ENCODE assay signal across 9 cellular contexts in the genomic region with DNA sequence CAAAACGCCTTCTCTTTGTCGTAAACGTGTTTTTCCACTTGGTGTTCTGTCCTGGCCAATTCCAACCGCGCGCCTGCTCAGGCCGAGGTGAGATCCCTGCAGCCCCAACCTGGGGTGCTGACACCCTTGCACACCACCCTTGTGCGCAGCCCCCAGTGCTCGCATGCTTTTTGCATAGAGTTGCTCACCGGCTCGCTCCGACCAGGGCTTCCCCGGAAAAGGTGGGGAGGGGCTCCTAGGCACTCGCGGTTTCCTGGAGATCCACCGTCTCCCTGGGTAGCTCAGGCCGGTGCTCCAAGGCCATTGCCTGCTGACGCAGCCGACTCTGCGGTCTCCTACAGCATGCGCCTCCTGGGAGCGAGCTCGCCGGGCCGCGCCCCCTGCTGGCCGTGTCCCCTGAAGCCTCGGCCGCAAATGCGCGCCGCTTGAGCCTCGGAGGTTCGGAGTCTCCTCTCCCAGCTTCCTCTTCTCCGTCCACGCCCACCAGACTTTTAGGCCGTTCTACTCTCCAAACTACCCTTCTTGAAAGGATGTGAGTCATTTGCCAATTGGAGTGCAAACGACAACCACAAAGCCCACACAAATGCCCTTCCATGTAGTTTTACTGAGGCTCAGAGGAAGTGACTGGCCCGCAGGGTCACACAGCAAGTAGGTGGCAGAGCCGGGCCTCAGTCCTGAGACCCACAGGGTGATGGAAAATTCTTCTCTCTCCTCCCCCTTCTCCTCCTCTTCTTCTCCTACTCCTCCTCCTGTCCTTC. TPM values are rescaled to one million over a fixed set of nuclear protein-coding genes. Genes with fewer than 3 reads are reported as not detected.
DNase-seq lines count a peak whose midpoint lies in the region; ATAC-seq, FAIRE-seq and TF ChIP-seq lines count a peak whose summit lies in the region.
"Had no signal": no experiment of that assay in that cellular context is flagged by ENCODE, and none has a peak within 500 bp of the region (broad histone marks: within the 10 kb centered on the region; RNA-seq: fewer than 3 reads in every experiment).

No MANE protein-coding gene starts in this region.

- ATAC-seq in GM18858 (IDR thresholded peaks at IDR 0.05; ENCODE audit: unreplicated experiment), result peak; percentile 77
- ATAC-seq in HG03095 (IDR thresholded peaks at IDR 0.05; ENCODE audit: unreplicated experiment), result peak; percentile 79
- ATAC-seq in activated CD4-positive, CD25-positive, alpha-beta regulatory T cell treated with anti-CD3 and anti-CD28 coated beads, Interleukin-2, amount 50 U/mL, for 24 hours, result peak; percentile 85 to 93

- POLR2A ChIA-PET in AG04450 (lab: Yijun Ruan, JAX), result interaction anchor here (0.6 to 1.6 kb wide), 8 partner anchors 9 to 464 kb away, joined by 3 to 7 read pairs (median 3); a partner anchor contains a TSS

- peak overlapping the region; percentile 57 for H3K4me3 ChIP-seq in AG04450 (ENCODE audit: low read depth, low read length)
- H3K4me3 ChIP-seq in kidney (ENCODE audit: low read length in 2 of 2), result peak overlapping the region; percentile 48 to 59

- no peaks in the 10 kb centered on the region for H3K36me3 ChIP-seq in kidney (ENCODE audit: control insufficient read depth in 1 of 2, insufficient read depth in 2 of 2, low read length in 2 of 2)

- no peak for FAIRE-seq in kidney (lab: Jason Lieb, UNC)

- H3K27ac ChIP-seq in AG04450 (ENCODE audit: low read depth, low read length) (peak overlapping the region; percentile 82), kidney (ENCODE audit: low read depth in 2 of 2, low read length in 2 of 2) (peak overlapping the region; percentile 63 to 80)

- DNase-seq in AG04450 (ENCODE audit: low read depth, low spot score) (peak; percentile 94), NCI-H345 (lab: John Stamatoyannopoulos, UW) (peak; percentile 71), cerebellum (ENCODE audit: low spot score) (peak; percentile 79), kidney (peak; percentile 96)
- DNase-seq in stimulated activated CD4-positive, alpha-beta T cell treated with anti-CD3 and anti-CD28 coated beads, Interleukin-15, amount 100 ng/mL, for 1 hour (ENCODE audit: low read depth in 1 of 2, low spot score in 1 of 2), result peak; percentile 77 to 78

- intact Hi-C loops in kidney (cut with DNase I), result no loop called here

- CTCF ChIA-PET in AG04450 (lab: Charles Lee), result interaction anchor here (0.5 to 10.4 kb wide), 37 partner anchors 9 to 539 kb away, joined by 3 to 161 read pairs (median 4); a partner anchor contains a TSS

- no peaks in the 10 kb centered on the region for H3K27me3 ChIP-seq in AG04450 (ENCODE audit: control insufficient read depth, insufficient read depth, low read length)

- peaks cover 6 to 8% of the 10 kb centered on the region in 2 donors for H3K4me1 ChIP-seq in kidney (ENCODE audit: control insufficient read depth in 1 of 2, insufficient read depth in 1 of 2, low read depth in 1 of 2, low read length in 2 of 2)

- H3K9ac ChIP-seq in kidney (ENCODE audit: low read length in 2 of 2), result peak overlapping the region; percentile 59 to 77

- H3K9me3 ChIP-seq in AG04450 (ENCODE audit: control insufficient read depth, insufficient read depth, low read length) (no peaks in the 10 kb centered on the region), kidney (ENCODE audit: control insufficient read depth in 1 of 2, low read length in 2 of 2) (no peaks in the 10 kb centered on the region)

- peak; percentile 94 for TF ChIP-seq CTCF in AG04450 (IDR thresholded peaks at IDR 0.05; ENCODE audit: low read depth, low read length)
- TF ChIP-seq CTCF in kidney (IDR thresholded peaks at IDR 0.05; ENCODE audit: borderline replicate concordance, extremely low read depth, insufficient read depth), result peak; percentile 87

RNA-seq across cellular contexts. Expression of a gene that starts 7.2 kb away (rescaled TPM):
- 11.8 and 12.1 TPM in 2 replicates for polyA plus RNA-seq in AG04450 (2011; rRNA removed)
- polyA minus RNA-seq in AG04450 (2011; rRNA and poly(A)+ RNA removed), result 31.8 and 35.4 TPM in 2 replicates
- 11.3 TPM for total RNA-seq in cerebellum
- total RNA-seq in kidney, result 9.2 TPM
- 5.1 TPM for polyA plus RNA-seq in kidney (ENCODE audit: insufficient read depth, low read depth, low replicate concordance)

RNA-seq across cellular contexts. Expression of a gene that starts 28.9 kb away (rescaled TPM):
- polyA plus RNA-seq in AG04450 (2011; rRNA removed) (not detected in 2 replicates), kidney (ENCODE audit: insufficient read depth, low read depth, low replicate concordance) (not detected)
- not detected in 2 replicates for polyA minus RNA-seq in AG04450 (2011; rRNA and poly(A)+ RNA removed)
- total RNA-seq in cerebellum (not detected), kidney (not detected)

RNA-seq across cellular contexts. Expression of a gene that starts 42.3 kb away (rescaled TPM):
- polyA plus RNA-seq in AG04450 (2011; rRNA removed) (31.3 and 49.8 TPM in 2 replicates), kidney (ENCODE audit: insufficient read depth, low read depth, low replicate concordance) (37.5 TPM)
- 9.5 and 19.9 TPM in 2 replicates for polyA minus RNA-seq in AG04450 (2011; rRNA and poly(A)+ RNA removed)
- total RNA-seq in cerebellum (93.2 TPM), kidney (45.6 TPM)

RNA-seq across cellular contexts. Expression of a gene that starts 45.6 kb away (rescaled TPM):
- not detected in 2 replicates for polyA plus RNA-seq in AG04450 (2011; rRNA removed)
- not detected in 2 replicates for polyA minus RNA-seq in AG04450 (2011; rRNA and poly(A)+ RNA removed)
- total RNA-seq in cerebellum, result not detected
- total RNA-seq in kidney, result 1,188 TPM
- polyA plus RNA-seq in kidney (ENCODE audit: insufficient read depth, low read depth, low replicate concordance), result 1,180 TPM
- polyA plus RNA-seq: adipose tissue had no signal

RNA-seq across cellular contexts. Expression of a gene that starts 52.2 kb away (rescaled TPM):
- 1.9 and 2.7 TPM in 2 replicates for polyA plus RNA-seq in AG04450 (2011; rRNA removed)
- 0.65 and 1.1 TPM in 2 replicates for polyA minus RNA-seq in AG04450 (2011; rRNA and poly(A)+ RNA removed)
- total RNA-seq in cerebellum, result 1.1 TPM
- 90.9 TPM for total RNA-seq in kidney
- polyA plus RNA-seq in kidney (ENCODE audit: insufficient read depth, low read depth, low replicate concordance), result 14.3 TPM

Comparison
In these comparisons a context has a peak if more than half of its experiments do, and no peak if none do; other contexts are left out.
1. Peak in every context shown above with its lines: DNase-seq, ATAC-seq, H3K4me3 ChIP-seq and H3K27ac ChIP-seq.